15 cellular contexts compared by ENCODE assay signal in genomic region chr7:336149-336533, GRCh38. TPM values are rescaled to one million over a fixed set of nuclear protein-coding genes. Genes with fewer than 3 reads are reported as not detected.
"Had no signal": no experiment of that assay in that cellular context is flagged by ENCODE, and none has a peak within 500 bp of the region (broad histone marks: within the 10 kb centered on the region; RNA-seq: fewer than 3 reads in every experiment).

No MANE protein-coding gene starts in this region.

RNA-seq across cellular contexts. Expression of gene FOXL3, which starts 46.2 kb away (rescaled TPM):
- total RNA-seq: activated B cell treated with CpG ODN at 0.5 μM for 24 hours; activated CD4-positive, alpha-beta memory T cell treated with anti-CD3 and anti-CD28 coated beads for 36 hours; activated CD4-positive, alpha-beta memory T cell treated with anti-CD3 and anti-CD28 coated beads, Interleukin-2, amount 10 ng/mL, durations not matched to agents 7 days and 5 days; activated CD4-positive, alpha-beta T cell treated with anti-CD3 and anti-CD28 coated beads for 36 hours; activated CD4-positive, alpha-beta T cell treated with anti-CD3 and anti-CD28 coated beads, Interleukin-2, amount 10 ng/mL, durations not matched to agents 24 days and 14 days; activated CD4-positive, alpha-beta T cell treated with anti-CD3 and anti-CD28 coated beads, Interleukin-2, amount 10 ng/mL, durations not matched to agents 7 days and 5 days; activated CD8-positive, alpha-beta memory T cell treated with anti-CD3 and anti-CD28 coated beads for 36 hours; activated CD8-positive, alpha-beta memory T cell treated with anti-CD3 and anti-CD28 coated beads, Interleukin-2, amount 10 ng/mL, durations not matched to agents 7 days and 5 days; activated CD8-positive, alpha-beta T cell treated with anti-CD3 and anti-CD28 coated beads for 36 hours; activated CD8-positive, alpha-beta T cell treated with anti-CD3 and anti-CD28 coated beads, Interleukin-2, amount 10 ng/mL, durations not matched to agents 7 days and 5 days; T-cell; T-helper 1 cell treated with Interleukin-12 subunit alpha and Interleukin-12 subunit beta and Interleukin-4 antibody, amounts not matched to agents 30 ng/mL and 1 ng/mL, for 36 hours; T-helper 17 cell; T-helper 2 cell treated with Interferon-gamma antibody and Interleukin-4, amounts not matched to agents 100 ng/mL and 5 ng/mL, for 36 hours; WTC11 had no signal
